In genomic region chr13:24161980-24162517, GRCh38 we compare ENCODE assay signal across 8 cellular contexts. TPM values are rescaled to one million over a fixed set of nuclear protein-coding genes. Genes with fewer than 3 reads are reported as not detected.
A peak's percentile ranks its signal among the peaks of the same experiment; 100 is the strongest.
DNase-seq lines count a peak whose midpoint lies in the region; FAIRE-seq and TF ChIP-seq lines count a peak whose summit lies in the region.

No MANE protein-coding gene starts in this region.

- WGBS in H1 (ENCODE audit: extremely low coverage in 1 of 2, insufficient coverage in 1 of 2, insufficient read length in 1 of 2, insufficient replicate concordance in 2 of 2, low coverage in 1 of 2, low lambda C conversion rate in 2 of 2, missing lambda C conversion rate in 1 of 2), 2 experiments: 57 to 100% methylated on average over 1 to 12 of the region's 12 CpGs
- 58 to 73% methylated on average over 12 of the region's 12 CpGs for WGBS in testis, 2 donors

- peaks cover 10% of the 10 kb centered on the region; the same call in 1 of the 2 replicates for H3K23me2 ChIP-seq in H1 (ENCODE audit: low read depth, low read length)

- no peak overlapping the region for H3K23ac ChIP-seq in H1 (ENCODE audit: insufficient read length)

- no peaks in the 10 kb centered on the region for H3K27me3 ChIP-seq in KMS-11 (ENCODE audit: insufficient read depth, low read depth)
- H3K27me3 ChIP-seq in H1 (replicated peaks in 1 of 4; ENCODE audit: control insufficient read depth in 3 of 4, extremely low read depth in 1 of 4, insufficient read depth in 3 of 4, low read length in 3 of 4): no peaks in the 10 kb centered on the region; a peak in 1 of 7 replicates
- peaks cover 4% of the 10 kb centered on the region for H3K27me3 ChIP-seq in neural cell (ENCODE audit: insufficient read depth, low read depth, low read length)
- no peaks in the 10 kb centered on the region for H3K27me3 ChIP-seq in testis

- no peaks in the 10 kb centered on the region for H4K20me1 ChIP-seq in KMS-11 (ENCODE audit: insufficient read depth)
- peaks cover 11 to 22% of the 10 kb centered on the region in 2 experiments for H4K20me1 ChIP-seq in H1 (replicated peaks in 1 of 2; ENCODE audit: control insufficient read depth in 1 of 2, insufficient read depth in 2 of 2, low read length in 2 of 2)
- H4K20me1 ChIP-seq in neural cell (ENCODE audit: insufficient read depth): no peaks in the 10 kb centered on the region

- H2AK5ac ChIP-seq in H1 (ENCODE audit: low read depth, low read length): no peak overlapping the region

- H3K27ac ChIP-seq in C4-2B (peak overlapping the region; percentile 89), KMS-11 (no peak overlapping the region), H1 (ENCODE audit: low read depth, low read length) (no peak overlapping the region), neural cell (ENCODE audit: low read length) (no peak overlapping the region), testis (no peak overlapping the region)

- H2BK120ac ChIP-seq in H1 (replicated peaks; ENCODE audit: low read depth, low read length): no peak overlapping the region

- FAIRE-seq in H1 (lab: Jason Lieb, UNC) (no peak), H54 (lab: Jason Lieb, UNC) (no peak)

- CTCF ChIA-PET in H1 (lab: Charles Lee; ENCODE audit: partially characterized antibody): interaction anchor here (0.7 to 1.8 kb wide), 6 partner anchors 21 to 211 kb away, joined by 3 to 6 read pairs (median 4); no protein-coding TSS in a partner anchor

- no peak overlapping the region for H4K91ac ChIP-seq in H1 (replicated peaks; ENCODE audit: insufficient read length, low read length)

- peak overlapping the region; percentile 76; the same call in 1 of the 2 replicates for H2BK15ac ChIP-seq in H1 (ENCODE audit: low read length)

- no peak overlapping the region for H3K18ac ChIP-seq in H1 (ENCODE audit: extremely low read depth, low read length)

- H4K5ac ChIP-seq in H1 (ENCODE audit: insufficient read length, low read depth, low read length): no peak overlapping the region

- H3K9me2 ChIP-seq in neural cell (ENCODE audit: insufficient read depth, low read length): no peaks in the 10 kb centered on the region

- H4K8ac ChIP-seq in H1 (ENCODE audit: extremely low read depth, insufficient read depth, low read length): no peak overlapping the region

- H3K14ac ChIP-seq in H1 (ENCODE audit: insufficient read length): no peak overlapping the region

- TF ChIP-seq RAD21 in H1 (IDR thresholded peaks at IDR 0.05 in 1 of 2, conservative IDR thresholded peaks at IDR 0.05 in 1 of 2; ENCODE audit: low read depth in 2 of 2, low read length in 2 of 2) (no peak), neural cell (conservative IDR thresholded peaks at IDR 0.05) (no peak)

- H3K4me2 ChIP-seq in KMS-11 (peak overlapping the region; percentile 45; the same call in 1 of the 2 replicates), H1 (ENCODE audit: insufficient read depth in 1 of 2, low read depth in 2 of 2, low read length in 2 of 2) (peak overlapping the region; percentile 87 to 90), neural cell (ENCODE audit: low read length) (peak overlapping the region; percentile 80)

- TF ChIP-seq POLR2A in H1 (IDR thresholded peaks at IDR 0.05; ENCODE audit: control extremely low read depth in 1 of 2, low read depth in 2 of 2, low read length in 2 of 2) (no peak), testis (IDR thresholded peaks at IDR 0.05) (no peak), H54 (IDR thresholded peaks at IDR 0.05; ENCODE audit: low read depth, low read length) (no peak)

- no peak overlapping the region for H3K4me3 ChIP-seq in KMS-11 (IDR thresholded peaks at IDR 0.05; ENCODE audit: insufficient read depth, low read depth, low read length)
- H3K4me3 ChIP-seq in H1 (ENCODE audit: extremely low read depth in 1 of 4, insufficient read depth in 2 of 4, low read depth in 3 of 4, low read length in 4 of 4): peak overlapping the region; percentile 76 to 91 (median 84); a peak in 7 of 8 replicates
- H3K4me3 ChIP-seq in neural cell (ENCODE audit: low read length): peak overlapping the region; percentile 98
- no peak overlapping the region for H3K4me3 ChIP-seq in testis

- H2BK5ac ChIP-seq in H1 (ENCODE audit: low read depth, low read length): no peak overlapping the region

- H3K56ac ChIP-seq in H1 (replicated peaks; ENCODE audit: insufficient read length, low read depth, low read length): no peak overlapping the region

- no peaks in the 10 kb centered on the region for H3K79me2 ChIP-seq in KMS-11 (ENCODE audit: insufficient read depth, low read depth)
- peaks cover 15 to 54% of the 10 kb centered on the region in 2 experiments; a peak in 3 of 4 replicates for H3K79me2 ChIP-seq in H1 (ENCODE audit: control insufficient read depth in 1 of 2, insufficient read depth in 2 of 2, low read length in 2 of 2)
- peaks cover 24% of the 10 kb centered on the region for H3K79me2 ChIP-seq in neural cell (replicated peaks; ENCODE audit: insufficient read depth, low read length)

- no peak overlapping the region for H3K9ac ChIP-seq in KMS-11
- peak overlapping the region in 1 of 4 experiments; percentile 18; a peak in 1 of 7 replicates for H3K9ac ChIP-seq in H1 (replicated peaks in 1 of 4; ENCODE audit: extremely low read depth in 1 of 4, low read depth in 3 of 4, low read length in 3 of 4)
- peak overlapping the region; percentile 74 for H3K9ac ChIP-seq in neural cell (ENCODE audit: low read length)

- TF ChIP-seq EP300 in H1 (IDR thresholded peaks at IDR 0.05; ENCODE audit: borderline replicate concordance in 1 of 2, low read depth in 2 of 2, low read length in 2 of 2) (no peak), neural cell (conservative IDR thresholded peaks at IDR 0.05; ENCODE audit: poor library complexity, severe bottlenecking) (no peak)

- H3F3A ChIP-seq in neural cell (ENCODE audit: insufficient read depth, low read length, poor library complexity, severe bottlenecking): peaks cover 6% of the 10 kb centered on the region

- H3K36me3 ChIP-seq in KMS-11 (ENCODE audit: insufficient read depth) (no peaks in the 10 kb centered on the region), H1 (ENCODE audit: control insufficient read depth in 2 of 4, insufficient read depth in 4 of 4, low read length in 3 of 4) (peaks cover 0 to 5% (median 3%) of the 10 kb centered on the region in 4 experiments; a peak in 3 of 8 replicates), neural cell (ENCODE audit: insufficient read depth, low read length) (no peaks in the 10 kb centered on the region), testis (ENCODE audit: low read depth, missing control alignments) (no peaks in the 10 kb centered on the region)

- TF ChIP-seq CTCF in C4-2B (conservative IDR thresholded peaks at IDR 0.05): no peak
- no peak for TF ChIP-seq CTCF in KMS-11 (conservative IDR thresholded peaks at IDR 0.05; ENCODE audit: low read depth, low read length)
- TF ChIP-seq CTCF in H1 (IDR thresholded peaks at IDR 0.05; ENCODE audit: control extremely low read depth in 1 of 3, insufficient read depth in 1 of 3, low read depth in 1 of 3, low read length in 3 of 3): no peak
- no peak for TF ChIP-seq CTCF in neural cell (IDR thresholded peaks at IDR 0.05; ENCODE audit: poor library complexity, severe bottlenecking)
- no peak for TF ChIP-seq CTCF in testis (IDR thresholded peaks at IDR 0.05)

- H3K4ac ChIP-seq in H1 (replicated peaks; ENCODE audit: insufficient read length, low read depth, low read length): no peak overlapping the region

- no peak overlapping the region for H2BK12ac ChIP-seq in H1 (ENCODE audit: low read depth, low read length)

- no peak overlapping the region for H2AFZ ChIP-seq in KMS-11 (ENCODE audit: low read depth)
- H2AFZ ChIP-seq in H1 (ENCODE audit: low read length): no peak overlapping the region
- peak overlapping the region; percentile 0 for H2AFZ ChIP-seq in neural cell (ENCODE audit: low read depth, low read length)

- H3K4me1 ChIP-seq in KMS-11 (ENCODE audit: low read depth, poor library complexity, severe bottlenecking): peaks cover 4% of the 10 kb centered on the region
- peaks cover 4 to 10% (median 6%) of the 10 kb centered on the region in 4 experiments for H3K4me1 ChIP-seq in H1 (replicated peaks in 1 of 4; ENCODE audit: control insufficient read depth in 3 of 4, insufficient read depth in 4 of 4, low read length in 3 of 4)
- peaks cover 6% of the 10 kb centered on the region for H3K4me1 ChIP-seq in testis

- POLR2A ChIA-PET in H1 (lab: Charles Lee; ENCODE audit: partially characterized antibody): interaction anchor here (0.6 to 2.0 kb wide), 4 partner anchors 12 to 97 kb away, joined by 3 to 8 read pairs (median 4); no protein-coding TSS in a partner anchor

- intact Hi-C loops in testis (cut with DNase I; ENCODE audit: low total_unique reads): no loop called here

- DNase-seq in H1 (ENCODE audit: low read depth in 1 of 2, low spot score in 2 of 2) (no peak), testis (no peak), hippocampal formation (lab: John Stamatoyannopoulos, UW) (no peak), H54 (ENCODE audit: insufficient read length, low spot score) (no peak)
- no peak for DNase-seq in stimulated activated CD8-positive, alpha-beta memory T cell treated with anti-CD3 and anti-CD28 coated beads, Interleukin-4, amount 100 ng/mL, for 48 hours

- peaks cover 24% of the 10 kb centered on the region for H3K79me1 ChIP-seq in H1 (ENCODE audit: low read depth, low read length)

- H2BK20ac ChIP-seq in H1 (ENCODE audit: low read length): no peak overlapping the region

- H3K9me3 ChIP-seq in H1 (ENCODE audit: insufficient read depth in 2 of 2, low read depth in 1 of 2, low read length in 1 of 2) (no peaks in the 10 kb centered on the region), neural cell (ENCODE audit: low read length) (no peaks in the 10 kb centered on the region), testis (no peaks in the 10 kb centered on the region)

TF ChIP-seq in H1, 55 proteins besides CTCF, POLR2A, EP300 and RAD21 (continues in another document):
- TF ChIP-seq SP2 (IDR thresholded peaks at IDR 0.05; ENCODE audit: low read length) (no peak), RNF2 (IDR thresholded peaks at IDR 0.05; ENCODE audit: borderline replicate concordance, low read depth, low read length, missing control alignments, poor library complexity, severe bottlenecking) (no peak)

TF ChIP-seq in neural cell, 6 proteins besides CTCF, POLR2A, EP300 and RAD21 (continues in another document):
- TF ChIP-seq TAF1 (IDR thresholded peaks at IDR 0.05; ENCODE audit: low read depth): no peak

RNA-seq across cellular contexts. Expression of gene SPATA13, which starts 1.5 kb away (rescaled TPM):
- total RNA-seq in H1 (2021; fragmentation: NEBNext Ultra II Directional; extraction: Animal tissue kit (Norgen Biotek cat#: 25700)): 30.5 and 30.9 TPM in 2 replicates
- polyA plus RNA-seq in H1 (2011; rRNA removed) (12.6 and 17.8 TPM in 2 replicates), neural cell (15.5 and 16.3 TPM in 2 replicates), testis (ENCODE audit: insufficient read depth, low read depth, low replicate concordance) (12.9 TPM)
- 13.3 TPM for polyA plus RNA-seq in H1 (2011; cell fraction: cytosol; rRNA removed)
- 16.8 TPM for polyA plus RNA-seq in H1 (2011; cell fraction: nucleus; rRNA removed)
- polyA plus RNA-seq in H1 (2012, experiment 1 of 2): 7.9 to 13.8 TPM (median 10.8 TPM) in 4 replicates
- polyA plus RNA-seq in H1 (2012, experiment 2 of 2): 1.3 TPM
- 12.8 TPM for polyA plus RNA-seq in H1 (2013, experiment 1 of 2)
- polyA plus RNA-seq in H1 (2013, experiment 2 of 2): 12.2 TPM
- polyA minus RNA-seq in H1 (2011; rRNA and poly(A)+ RNA removed): 19.4 and 28.5 TPM in 2 replicates
- 22.5 TPM for polyA minus RNA-seq in H1 (2011; cell fraction: cytosol; rRNA and poly(A)+ RNA removed)
- polyA minus RNA-seq in H1 (2011; cell fraction: nucleus; rRNA and poly(A)+ RNA removed): 40.8 TPM
- polyA minus RNA-seq in neural cell: 34.1 and 40.7 TPM in 2 replicates
- total RNA-seq in testis: 10 to 100 TPM; 30.6 to 35.6 TPM

Comparison
In these comparisons a context has a peak if more than half of its experiments do, and no peak if none do; other contexts are left out.
1. H3K4me3 ChIP-seq: peak in H1 (4 of 4) and neural cell (single experiment); none in KMS-11 (single experiment) and testis (0 of 2).
2. Peak in every context shown above with its lines, with median percentiles within 50 percentile points of each other: H3K4me2 ChIP-seq.